In genomic region chr14:105575012-105575700, GRCh38 we compare ENCODE assay signal across 7 cellular contexts. TPM values are rescaled to one million over a fixed set of nuclear protein-coding genes. Genes with fewer than 3 reads are reported as not detected.
DNase-seq lines count a peak whose midpoint lies in the region; ATAC-seq and TF ChIP-seq lines count a peak whose summit lies in the region.
"Not testable (repeated sequence)": the region's sequence is repeated elsewhere in the genome, so short reads cannot be mapped to it uniquely, and the experiment has no call there.

No MANE protein-coding gene starts in this region.

- ATAC-seq in GM18858 (IDR thresholded peaks at IDR 0.05; ENCODE audit: unreplicated experiment) (peak; percentile 46), GM19452 (IDR thresholded peaks at IDR 0.05; ENCODE audit: unreplicated experiment) (peak; percentile 66), GM21786 (IDR thresholded peaks at IDR 0.05; ENCODE audit: unreplicated experiment) (peak; percentile 68), HG02970 (IDR thresholded peaks at IDR 0.05; ENCODE audit: low FRiP score, unreplicated experiment) (peak; percentile 58), HG03378 (IDR thresholded peaks at IDR 0.05; ENCODE audit: unreplicated experiment) (peak; percentile 59), Panc1 (peak; percentile 62; the same call in 1 of the 2 replicates), esophagus mucosa (peak; percentile 60)

- not testable (repeated sequence) for H3K27ac ChIP-seq in Panc1 (ENCODE audit: low read length)

- H3K4me3 ChIP-seq in Panc1 (ENCODE audit: low read depth in 2 of 2, low read length in 2 of 2), result not testable (repeated sequence)

- intact Hi-C loops in Panc1 (cut with micrococcal nuclease; ENCODE audit: unreplicated experiment), result not testable (repeated sequence)

- H3K9me3 ChIP-seq in Panc1 (ENCODE audit: control insufficient read depth, insufficient read depth, low read depth, low read length), result not testable (repeated sequence)

- not testable (repeated sequence) for H3K4me1 ChIP-seq in Panc1 (ENCODE audit: control insufficient read depth, insufficient read depth, low read length)

- CTCF ChIA-PET in Panc1 (lab: Charles Lee), result not testable (repeated sequence)

- POLR2A ChIA-PET in Panc1 (lab: Charles Lee), result not testable (repeated sequence)

- H3K36me3 ChIP-seq in Panc1 (ENCODE audit: control insufficient read depth, insufficient read depth, low read length), result not testable (repeated sequence)

- in situ Hi-C loops in Panc1 (cut with HindIII; ENCODE audit: low pct_unique_long_range_greater_than_20kb, low sequenced_read_pairs), result not testable (repeated sequence)

- DNase-seq in Panc1 (ENCODE audit: low read depth, low spot score), result not testable (repeated sequence)

- not testable (repeated sequence) for H3K27me3 ChIP-seq in Panc1 (ENCODE audit: control insufficient read depth, insufficient read depth, low read length)

- not testable (repeated sequence) for BruUV-seq in Panc1 (replicated peaks; lab: Mats Ljungman, UMichigan)

- TF ChIP-seq CTCF in Panc1 (IDR thresholded peaks at IDR 0.05), result not testable (repeated sequence)

RNA-seq across cellular contexts. Expression of gene TMEM121, which starts 48.8 kb away (rescaled TPM):
- total RNA-seq in Panc1 (2021; ENCODE audit: unreplicated experiment) (4.6 TPM), esophagus mucosa (0.48 TPM)
- polyA plus RNA-seq in Panc1 (2012; ENCODE audit: insufficient read length), result 8.4 TPM
